ENCODE assay signal across 19 cellular contexts in genomic region chr16:5349101-5349500, GRCh38.
A peak's percentile ranks its signal among the peaks of the same experiment; 100 is the strongest.
DNase-seq lines count a peak whose midpoint lies in the region; ATAC-seq, FAIRE-seq and TF ChIP-seq lines count a peak whose summit lies in the region.
"Had no signal": no experiment of that assay in that cellular context is flagged by ENCODE, and none has a peak within 500 bp of the region (broad histone marks: within the 10 kb centered on the region; RNA-seq: fewer than 3 reads in every experiment).

No MANE protein-coding gene starts in this region.

- TF ChIP-seq POLR2A in HepG2 (IDR thresholded peaks at IDR 0.05; ENCODE audit: insufficient read depth in 1 of 2, low read depth in 2 of 2, low read length in 2 of 2) (no peak), right lobe of liver (IDR thresholded peaks at IDR 0.05) (no peak)

- no peak for TF ChIP-seq RAD21 in HepG2 (CRISPR knock-in tag; IDR thresholded peaks at IDR 0.05)

- H3K79me2 ChIP-seq in HepG2 (ENCODE audit: insufficient read depth, low read length), result no peaks in the 10 kb centered on the region
- no peaks in the 10 kb centered on the region for H3K79me2 ChIP-seq in hepatocyte

- CTCF ChIA-PET in HepG2 (lab: Yijun Ruan, JAX; ENCODE audit: low intra/inter-chr PET ratio, low total read pairs), result no interaction called here

- no peaks in the 10 kb centered on the region for H3K36me3 ChIP-seq in WERI-Rb-1
- H3K36me3 ChIP-seq in HepG2 (replicated peaks in 1 of 2; ENCODE audit: control insufficient read depth in 1 of 2, insufficient read depth in 2 of 2, low read length in 2 of 2), result no peaks in the 10 kb centered on the region
- no peaks in the 10 kb centered on the region for H3K36me3 ChIP-seq in right lobe of liver
- H3K36me3 ChIP-seq in hepatocyte (replicated peaks; ENCODE audit: insufficient read depth, low read depth), result no peaks in the 10 kb centered on the region
- H3K36me3 ChIP-seq: BLaER1 treated with 17β-estradiol and CSF1 and Interleukin-3, amounts not matched to agents 10 nM and 100 nM had no signal

- H3K4me3 ChIP-seq in WERI-Rb-1 (ENCODE audit: low read depth, low read length) (no peak overlapping the region), HepG2 (replicated peaks in 1 of 3; ENCODE audit: insufficient read depth in 1 of 3, low read depth in 2 of 3, low read length in 3 of 3) (no peak overlapping the region), right lobe of liver (no peak overlapping the region), hepatocyte (no peak overlapping the region)
- H3K4me3 ChIP-seq: A549; BLaER1 treated with 17β-estradiol and CSF1 and Interleukin-3, amounts not matched to agents 10 nM and 100 nM had no signal

- H3K4me2 ChIP-seq in HepG2 (ENCODE audit: low read depth, low read length), result no peak overlapping the region
- no peak overlapping the region for H3K4me2 ChIP-seq in hepatocyte
- H3K4me2 ChIP-seq: A549; BLaER1 treated with 17β-estradiol and CSF1 and Interleukin-3, amounts not matched to agents 10 nM and 100 nM had no signal

- in situ Hi-C loops in HepG2 (cut with HindIII; ENCODE audit: extremely low pct_ligation_motif_present, low pct_unique_long_range_greater_than_20kb), result no loop called here

- DNase-seq in WERI-Rb-1 (no peak), HepG2 (ENCODE audit: low spot score) (peak; percentile 18), right lobe of liver (no peak), hepatocyte (ENCODE audit: low spot score) (no peak)
- DNase-seq in stimulated activated CD4-positive, alpha-beta T cell treated with anti-CD3 and anti-CD28 coated beads, Interleukin-4, amount 100 ng/mL, for 1 hour, result no peak
- DNase-seq: AML-193; Caco-2; Calu3; CD4-positive, alpha-beta T cell; CD8-positive, alpha-beta T cell; GF-D8 had no signal

- H3K9ac ChIP-seq in HepG2 (ENCODE audit: insufficient read depth, low read depth, low read length), result no peak overlapping the region
- H3K9ac ChIP-seq: BLaER1 treated with 17β-estradiol and CSF1 and Interleukin-3, amounts not matched to agents 10 nM and 100 nM had no signal

- BruUV-seq in HepG2 (replicated peaks; lab: Mats Ljungman, UMichigan), result no TSS peak

- H3K27ac ChIP-seq in WERI-Rb-1 (peak overlapping the region; percentile 86), HepG2 (ENCODE audit: extremely low read length, insufficient read depth, low read length) (no peak overlapping the region), right lobe of liver (no peak overlapping the region), hepatocyte (no peak overlapping the region)
- H3K27ac ChIP-seq: 22Rv1; A549; BLaER1 treated with 17β-estradiol and CSF1 and Interleukin-3, amounts not matched to agents 10 nM and 100 nM; C4-2B had no signal

- no peak for TF ChIP-seq EP300 in HepG2 (IDR thresholded peaks at IDR 0.05; ENCODE audit: low read depth in 2 of 2, low read length in 2 of 2)
- TF ChIP-seq EP300 in HepG2 (CRISPR knock-in tag; IDR thresholded peaks at IDR 0.05; ENCODE audit: borderline replicate concordance), result no peak

- H2AFZ ChIP-seq in HepG2 (ENCODE audit: low read length) (no peak overlapping the region), hepatocyte (no peak overlapping the region)

- H3K27me3 ChIP-seq in WERI-Rb-1 (ENCODE audit: insufficient read depth, low read depth, severe bottlenecking) (no peaks in the 10 kb centered on the region), HepG2 (ENCODE audit: control insufficient read depth in 1 of 2, insufficient read depth in 2 of 2, low read length in 2 of 2) (peaks cover 0 to 4% of the 10 kb centered on the region in 2 experiments; a peak in 2 of 5 replicates), right lobe of liver (no peaks in the 10 kb centered on the region), hepatocyte (no peaks in the 10 kb centered on the region)
- H3K27me3 ChIP-seq: BLaER1 treated with 17β-estradiol and CSF1 and Interleukin-3, amounts not matched to agents 10 nM and 100 nM had no signal

- H3K4me1 ChIP-seq in HepG2 (ENCODE audit: insufficient read depth, low read length) (no peaks in the 10 kb centered on the region), right lobe of liver (no peaks in the 10 kb centered on the region), hepatocyte (ENCODE audit: insufficient read depth) (no peaks in the 10 kb centered on the region)
- H3K4me1 ChIP-seq: A549; BLaER1 treated with 17β-estradiol and CSF1 and Interleukin-3, amounts not matched to agents 10 nM and 100 nM; Caco-2 had no signal

- peak; percentile 64 for FAIRE-seq in HepG2 (lab: Jason Lieb, UNC)
- FAIRE-seq: A549, D721Med, G401.6, GM12891, GM19239 had no signal

- ATAC-seq in HepG2 (peak; percentile 78), right lobe of liver (peak in 3 of 4 donors; percentile 26 to 84 (median 43))
- ATAC-seq: A549; CD8-positive, alpha-beta T cell had no signal

- intact Hi-C loops in HepG2 (cut with micrococcal nuclease; ENCODE audit: unreplicated experiment), result no loop called here
- intact Hi-C loops in right lobe of liver (cut with DNase I), result no loop called here

- POLR2A ChIA-PET in HepG2 (lab: Yijun Ruan, JAX), result no interaction called here

- H4K20me1 ChIP-seq in HepG2 (ENCODE audit: insufficient read depth, low read length) (no peaks in the 10 kb centered on the region), hepatocyte (ENCODE audit: insufficient read depth, poor library complexity, severe bottlenecking) (no peaks in the 10 kb centered on the region)
- H4K20me1 ChIP-seq: BLaER1 treated with 17β-estradiol and CSF1 and Interleukin-3, amounts not matched to agents 10 nM and 100 nM had no signal

- H3K9me3 ChIP-seq in WERI-Rb-1 (ENCODE audit: severe bottlenecking) (no peaks in the 10 kb centered on the region), HepG2 (ENCODE audit: low read length) (no peaks in the 10 kb centered on the region), right lobe of liver (no peaks in the 10 kb centered on the region), hepatocyte (ENCODE audit: low read depth) (no peaks in the 10 kb centered on the region)
- H3K9me3 ChIP-seq: A549; BLaER1 treated with 17β-estradiol and CSF1 and Interleukin-3, amounts not matched to agents 10 nM and 100 nM; Caco-2 had no signal

- no peak for TF ChIP-seq CTCF in WERI-Rb-1 (IDR thresholded peaks at IDR 0.05; ENCODE audit: low read depth, low read length)
- no peak for TF ChIP-seq CTCF in HepG2 (CRISPR knock-in tag; IDR thresholded peaks at IDR 0.05)
- TF ChIP-seq CTCF in right lobe of liver (IDR thresholded peaks at IDR 0.05), result no peak
- no peak for TF ChIP-seq CTCF in hepatocyte (IDR thresholded peaks at IDR 0.05; ENCODE audit: poor library complexity)

- 16% methylated on average over 8 of the region's 8 CpGs for WGBS in HepG2 (ENCODE audit: low lambda C conversion rate)
- 74% methylated on average over 7 of the region's 8 CpGs for WGBS in right lobe of liver (ENCODE audit: insufficient coverage, low coverage, low lambda C conversion rate, missing lambda C conversion rate)
- 86% methylated on average over 8 of the region's 8 CpGs for WGBS in hepatocyte (ENCODE audit: low lambda C conversion rate, missing lambda C conversion rate)

- H3K9me2 ChIP-seq in hepatocyte (replicated peaks; ENCODE audit: insufficient read depth), result no peaks in the 10 kb centered on the region

TF ChIP-seq in HepG2, 621 proteins besides CTCF, POLR2A, EP300 and RAD21 (continues in another document):
- TF ChIP-seq MTF2 (CRISPR knock-in tag; IDR thresholded peaks at IDR 0.05; ENCODE audit: borderline replicate concordance), result 0 out of 2 replicates have a peak, but pooled peaks have one; percentile 39
- no peak for TF ChIP-seq CENPBD1 (CRISPR knock-in tag; IDR thresholded peaks at IDR 0.05; ENCODE audit: borderline replicate concordance, low read depth)
- peak; percentile 76; the same call in 1 of the 2 replicates for TF ChIP-seq ARID3A (IDR thresholded peaks at IDR 0.05; ENCODE audit: low read depth, low read length)
- no peak for TF ChIP-seq PREB (CRISPR knock-in tag; IDR thresholded peaks at IDR 0.05)
- TF ChIP-seq NCOR1 (IDR thresholded peaks at IDR 0.05; ENCODE audit: borderline replicate concordance, low read length), result peak; percentile 73; the same call in 1 of the 2 replicates
- TF ChIP-seq RELA (CRISPR knock-in tag; IDR thresholded peaks at IDR 0.05), result no peak
- TF ChIP-seq SRSF4 (IDR thresholded peaks at IDR 0.05; ENCODE audit: low read depth, low read length, poor library complexity, severe bottlenecking), result no peak
- TF ChIP-seq SRY (CRISPR knock-in tag; IDR thresholded peaks at IDR 0.05), result no peak
